Comparison of ENCODE assay signal across 10 cellular contexts in genomic region chr20:63574829-63575720, GRCh38. TPM values are rescaled to one million over a fixed set of nuclear protein-coding genes. Genes with fewer than 3 reads are reported as not detected.
DNase-seq lines count a peak whose midpoint lies in the region; ATAC-seq and TF ChIP-seq lines count a peak whose summit lies in the region.
"Had no signal": no experiment of that assay in that cellular context is flagged by ENCODE, and none has a peak within 500 bp of the region (broad histone marks: within the 10 kb centered on the region; RNA-seq: fewer than 3 reads in every experiment).

No MANE protein-coding gene starts in this region.

- H3K9me3 Mint-ChIP-seq in activated T-cell treated with anti-CD3 and anti-CD28 coated beads, Interleukin-2, amount 50 U/mL, for 4 hours, result no peaks in the 10 kb centered on the region
- no peaks in the 10 kb centered on the region for H3K9me3 Mint-ChIP-seq in stimulated activated naive CD8-positive, alpha-beta T cell treated with anti-CD3 and anti-CD28 coated beads, Interleukin-15, amount 100 ng/mL, for 72 hours

- no peak for TF ChIP-seq EP300 in gastroesophageal sphincter (IDR thresholded peaks at IDR 0.05)

- no peaks in the 10 kb centered on the region for H3K9me3 ChIP-seq in gastroesophageal sphincter
- H3K9me3 ChIP-seq: left lung had no signal

- H3K27ac ChIP-seq in gastroesophageal sphincter, result peak overlapping the region in 3 of 4 donors; percentile 81 to 85 (median 84)

- TF ChIP-seq CTCF in gastroesophageal sphincter (IDR thresholded peaks at IDR 0.05), result no peak

- no peak overlapping the region for H3K27ac Mint-ChIP-seq in stimulated activated naive CD8-positive, alpha-beta T cell treated with anti-CD3 and anti-CD28 coated beads, Interleukin-15, amount 100 ng/mL, for 72 hours

- 59 to 71% methylated on average over 6 to 8 of the region's 28 CpGs for WGBS in gastroesophageal sphincter (ENCODE audit: low coverage in 1 of 2), 2 donors

- H3K36me3 ChIP-seq in gastroesophageal sphincter, result peaks cover 0 to 11% of the 10 kb centered on the region in 2 donors

- H3K4me3 Mint-ChIP-seq in activated T-cell treated with anti-CD3 and anti-CD28 coated beads, Interleukin-2, amount 50 U/mL, for 4 hours, result peak overlapping the region; percentile 65
- peak overlapping the region; percentile 70 to 79 for H3K4me3 Mint-ChIP-seq in stimulated activated naive CD8-positive, alpha-beta T cell treated with anti-CD3 and anti-CD28 coated beads, Interleukin-15, amount 100 ng/mL, for 72 hours

- ATAC-seq in activated T-cell treated with anti-CD3 and anti-CD28 coated beads, Interleukin-2, amount 50 U/mL, for 4 hours, result no peak
- ATAC-seq in gastroesophageal sphincter, result no peak
- ATAC-seq in stimulated activated naive CD8-positive, alpha-beta T cell treated with anti-CD3 and anti-CD28 coated beads, Interleukin-15, amount 100 ng/mL, for 72 hours, result no peak
- no peak for ATAC-seq in left lobe of liver
- ATAC-seq in GM18867 (IDR thresholded peaks at IDR 0.05; ENCODE audit: unreplicated experiment), result no peak

- no peak overlapping the region for H3K4me3 ChIP-seq in gastroesophageal sphincter

- peaks cover 21% of the 10 kb centered on the region for H3K27me3 ChIP-seq in gastroesophageal sphincter

- H3K36me3 Mint-ChIP-seq in activated T-cell treated with anti-CD3 and anti-CD28 coated beads, Interleukin-2, amount 50 U/mL, for 4 hours (ENCODE audit: insufficient read depth), result no peaks in the 10 kb centered on the region

- no peak for DNase-seq in activated T-cell treated with anti-CD3 and anti-CD28 coated beads, Interleukin-2, amount 50 U/mL, for 4 hours
- DNase-seq in activated T-cell treated with anti-CD3 and anti-CD28 coated beads, Interleukin-2, amount 50 U/mL, for 48 hours, result no peak
- DNase-seq in SK-N-DZ (ENCODE audit: low spot score) (peak; percentile 63), left lobe of liver (ENCODE audit: low spot score) (no peak), SIG-M5 (lab: John Stamatoyannopoulos, UW) (no peak)
- DNase-seq in stimulated activated naive CD8-positive, alpha-beta T cell treated with anti-CD3 and anti-CD28 coated beads, Interleukin-15, amount 100 ng/mL, for 72 hours, result no peak

- H3K27me3 Mint-ChIP-seq in activated T-cell treated with anti-CD3 and anti-CD28 coated beads, Interleukin-2, amount 50 U/mL, for 4 hours (ENCODE audit: low read depth), result no peaks in the 10 kb centered on the region
- H3K27me3 Mint-ChIP-seq in stimulated activated naive CD8-positive, alpha-beta T cell treated with anti-CD3 and anti-CD28 coated beads, Interleukin-15, amount 100 ng/mL, for 72 hours, result peaks cover 34% of the 10 kb centered on the region

- no peak for TF ChIP-seq POLR2A in gastroesophageal sphincter (IDR thresholded peaks at IDR 0.05)

- H3K4me1 Mint-ChIP-seq in activated T-cell treated with anti-CD3 and anti-CD28 coated beads, Interleukin-2, amount 50 U/mL, for 4 hours (ENCODE audit: low read depth), result peaks cover 2% of the 10 kb centered on the region
- peaks cover 8% of the 10 kb centered on the region for H3K4me1 Mint-ChIP-seq in stimulated activated naive CD8-positive, alpha-beta T cell treated with anti-CD3 and anti-CD28 coated beads, Interleukin-15, amount 100 ng/mL, for 72 hours

- peaks cover 0 to 36% (median 0%) of the 10 kb centered on the region in 3 donors for H3K4me1 ChIP-seq in gastroesophageal sphincter

RNA-seq across cellular contexts. Expression of gene HELZ2, which starts 1.0 kb away (rescaled TPM):
- total RNA-seq in activated T-cell treated with anti-CD3 and anti-CD28 coated beads, Interleukin-2, amount 50 U/mL, for 4 hours, result 10 to 100 TPM in 1 of 3 donors, 1 to 10 TPM in 2; 7.4 to 11.9 (median 7.8) TPM
- polyA plus RNA-seq in SK-N-DZ (2014; cell fraction: cytosol; rRNA removed), result 0.23 and 0.97 TPM in 2 replicates
- 0.69 and 1.7 TPM in 2 replicates for polyA plus RNA-seq in SK-N-DZ (2014; cell fraction: nucleus; rRNA removed)
- total RNA-seq in gastroesophageal sphincter (10 to 100 TPM; 14.2 to 22.2 (median 20.2) TPM), left lobe of liver (18.1 TPM)

RNA-seq across cellular contexts. Expression of gene FNDC11, which starts 21.1 kb away (rescaled TPM):
- under 1 TPM; 0.13 to 0.19 (median 0.18) TPM for total RNA-seq in activated T-cell treated with anti-CD3 and anti-CD28 coated beads, Interleukin-2, amount 50 U/mL, for 4 hours
- 0.09 and 0.43 TPM in 2 replicates for polyA plus RNA-seq in SK-N-DZ (2014; cell fraction: cytosol; rRNA removed)
- 0.76 and 0.86 TPM in 2 replicates for polyA plus RNA-seq in SK-N-DZ (2014; cell fraction: nucleus; rRNA removed)
- total RNA-seq in gastroesophageal sphincter (under 1 TPM in 1 of 4 donors, not detected in 3; 0.27 TPM), left lobe of liver (not detected)

RNA-seq across cellular contexts. Expression of gene SRMS, which starts 27.5 kb away (rescaled TPM):
- not detected for total RNA-seq in activated T-cell treated with anti-CD3 and anti-CD28 coated beads, Interleukin-2, amount 50 U/mL, for 4 hours
- not detected in 2 replicates for polyA plus RNA-seq in SK-N-DZ (2014; cell fraction: cytosol; rRNA removed)
- polyA plus RNA-seq in SK-N-DZ (2014; cell fraction: nucleus; rRNA removed), result not detected in 2 replicates
- total RNA-seq in gastroesophageal sphincter, result not detected
- total RNA-seq in left lobe of liver, result not detected
- total RNA-seq: dermis blood vessel endothelial cell, left lung had no signal

RNA-seq across cellular contexts. Expression of gene PTK6, which starts 37.9 kb away (rescaled TPM):
- total RNA-seq in activated T-cell treated with anti-CD3 and anti-CD28 coated beads, Interleukin-2, amount 50 U/mL, for 4 hours, result under 1 TPM; 0.13 to 0.21 (median 0.16) TPM
- not detected in 2 replicates for polyA plus RNA-seq in SK-N-DZ (2014; cell fraction: cytosol; rRNA removed)
- not detected in 2 replicates for polyA plus RNA-seq in SK-N-DZ (2014; cell fraction: nucleus; rRNA removed)
- total RNA-seq in gastroesophageal sphincter, result 1 to 10 TPM in 1 of 4 donors, under 1 TPM in 2, not detected in 1; 0.13 to 2.1 (median 0.42) TPM
- total RNA-seq in left lobe of liver, result 12.0 TPM

RNA-seq across cellular contexts. Expression of gene GMEB2, which starts 51.8 kb away (rescaled TPM):
- total RNA-seq in activated T-cell treated with anti-CD3 and anti-CD28 coated beads, Interleukin-2, amount 50 U/mL, for 4 hours, result 10 to 100 TPM; 14.6 to 16.1 (median 15.1) TPM
- polyA plus RNA-seq in SK-N-DZ (2014; cell fraction: cytosol; rRNA removed), result 21.0 and 24.1 TPM in 2 replicates
- 27.4 and 33.7 TPM in 2 replicates for polyA plus RNA-seq in SK-N-DZ (2014; cell fraction: nucleus; rRNA removed)
- 10 to 100 TPM in 3 of 4 donors, 1 to 10 TPM in 1; 9.8 to 16.1 (median 12.1) TPM for total RNA-seq in gastroesophageal sphincter
- 4.5 TPM for total RNA-seq in left lobe of liver
